ENCODE assay signal across 19 cellular contexts in the genomic region with DNA sequence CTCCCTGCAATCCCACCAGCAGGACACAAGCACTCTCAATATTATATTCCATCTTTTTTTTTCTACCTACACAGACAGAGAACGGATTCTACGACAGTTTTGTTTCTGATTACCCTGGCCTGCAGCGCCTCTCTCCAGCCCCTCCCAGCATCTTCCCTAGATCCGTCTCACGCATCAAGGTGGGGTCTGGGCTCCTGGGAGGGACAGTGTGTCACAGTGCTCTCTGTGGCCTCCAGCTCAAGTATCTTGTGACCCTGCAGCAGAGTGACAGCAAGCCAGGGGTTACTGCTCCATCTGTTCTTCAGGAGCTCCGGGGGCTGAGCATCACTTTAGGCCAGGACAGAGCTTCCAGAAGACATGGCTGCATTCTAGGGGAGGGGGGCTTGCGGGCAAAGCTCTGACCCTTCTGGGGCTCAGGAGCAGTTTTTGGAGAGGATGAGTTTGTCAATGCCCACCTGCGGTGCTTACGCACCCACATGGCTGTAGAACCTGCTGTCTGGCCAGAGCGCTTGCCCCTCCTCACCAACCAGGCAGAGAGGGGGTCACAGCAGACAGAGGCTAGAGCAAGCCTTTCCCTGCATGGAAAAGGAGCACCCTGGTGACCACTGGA. TPM values are rescaled to one million over a fixed set of nuclear protein-coding genes. Genes with fewer than 3 reads are reported as not detected.
A peak's percentile ranks its signal among the peaks of the same experiment; 100 is the strongest.
DNase-seq lines count a peak whose midpoint lies in the region; ATAC-seq and TF ChIP-seq lines count a peak whose summit lies in the region.
"Had no signal": no experiment of that assay in that cellular context is flagged by ENCODE, and none has a peak within 500 bp of the region (broad histone marks: within the 10 kb centered on the region; RNA-seq: fewer than 3 reads in every experiment).

No MANE protein-coding gene starts in this region.

- no peaks in the 10 kb centered on the region for H3K9me3 ChIP-seq in H9 (ENCODE audit: control insufficient read depth, low read depth, low read length)

- H3K79me2 ChIP-seq in H9 (ENCODE audit: insufficient read depth, low read length): no peaks in the 10 kb centered on the region

- H3K4ac ChIP-seq in H9 (ENCODE audit: low read depth, low read length): no peak overlapping the region

- no CpG with 5 or more reads among the region's 10 CpGs for WGBS in H9 (ENCODE audit: extremely low coverage, insufficient read length, low lambda C conversion rate)

- no peak overlapping the region for H2AFZ ChIP-seq in H9 (ENCODE audit: low read length)

- H3K23me2 ChIP-seq in H9 (ENCODE audit: insufficient read length, low read depth, low read length, poor library complexity, severe bottlenecking): no peaks in the 10 kb centered on the region

- H3K9me3 Mint-ChIP-seq in natural killer cell treated with Interleukin-12 subunit alpha and Interleukin-12 subunit beta and Interleukin-15 and Interleukin-18, amount 100 ng/mL, for 72 hours: no peaks in the 10 kb centered on the region
- H3K9me3 Mint-ChIP-seq in natural killer cell: no peaks in the 10 kb centered on the region
- H3K9me3 Mint-ChIP-seq in nephron progenitor cell: peaks cover 6% of the 10 kb centered on the region
- H3K9me3 Mint-ChIP-seq in H9: peaks cover 2 to 3% of the 10 kb centered on the region in 2 experiments; a peak in 2 of 5 replicates
- H3K9me3 Mint-ChIP-seq: CD8-positive, alpha-beta T cell; IgD-negative memory B cell had no signal

- DNase-seq in NCI-H82 (lab: John Stamatoyannopoulos, UW) (peak; percentile 13), NCI-H82 treated with DMSO at 0.1 percent for 48 hours (lab: John Stamatoyannopoulos, UW; ENCODE audit: unreplicated experiment) (no peak), natural killer cell (no peak), nephron progenitor cell (no peak), H4 (ENCODE audit: low spot score) (no peak), NCI-H2227 treated with DMSO at 0.1 percent for 48 hours (lab: John Stamatoyannopoulos, UW) (no peak), H9 (no peak)
- DNase-seq in natural killer cell treated with Interleukin-12 subunit alpha and Interleukin-12 subunit beta and Interleukin-15 and Interleukin-18, amount 100 ng/mL, for 72 hours (ENCODE audit: low spot score): no peak
- DNase-seq: CD8-positive, alpha-beta T cell; NCI-H1105 treated with DMSO at 0.1 percent for 48 hours; NCI-H187; NCI-H345; NCI-H526 had no signal

- H2BK120ac ChIP-seq in H9 (ENCODE audit: low read depth, low read length, poor library complexity, severe bottlenecking): no peak overlapping the region

- peak overlapping the region; percentile 10 for H3K4me3 Mint-ChIP-seq in natural killer cell treated with Interleukin-12 subunit alpha and Interleukin-12 subunit beta and Interleukin-15 and Interleukin-18, amount 100 ng/mL, for 72 hours
- H3K4me3 Mint-ChIP-seq in natural killer cell (no peak overlapping the region), nephron progenitor cell (no peak overlapping the region), H9 (no peak overlapping the region)
- H3K4me3 Mint-ChIP-seq: B cell; CD8-positive, alpha-beta T cell; IgD-negative memory B cell had no signal

- H3K27me3 ChIP-seq in H9 (ENCODE audit: insufficient read depth, low read length): no peaks in the 10 kb centered on the region

- ATAC-seq in natural killer cell treated with Interleukin-12 subunit alpha and Interleukin-12 subunit beta and Interleukin-15 and Interleukin-18, amount 100 ng/mL, for 72 hours: no peak
- ATAC-seq in natural killer cell: no peak
- ATAC-seq: CD8-positive, alpha-beta T cell; HCT116 had no signal

- TF ChIP-seq CTCF in natural killer cell (IDR thresholded peaks at IDR 0.05) (no peak), nephron progenitor cell (IDR thresholded peaks at IDR 0.05) (no peak), H9 (conservative IDR thresholded peaks at IDR 0.05) (no peak)

- peak overlapping the region in 1 of 2 donors; percentile 24 for H3K27ac Mint-ChIP-seq in natural killer cell treated with Interleukin-12 subunit alpha and Interleukin-12 subunit beta and Interleukin-15 and Interleukin-18, amount 100 ng/mL, for 72 hours
- H3K27ac Mint-ChIP-seq in natural killer cell: no peak overlapping the region
- H3K27ac Mint-ChIP-seq in nephron progenitor cell: peak overlapping the region; percentile 78
- H3K27ac Mint-ChIP-seq in H9: no peak overlapping the region
- H3K27ac Mint-ChIP-seq: B cell; CD8-positive, alpha-beta T cell; IgD-negative memory B cell had no signal

- no peak overlapping the region for H4K91ac ChIP-seq in H9 (ENCODE audit: insufficient read length, low read depth, low read length)

- H3K9ac ChIP-seq in H9 (ENCODE audit: extremely low read depth, insufficient read length, low read length): no peak overlapping the region

- intact Hi-C loops in natural killer cell (cut with micrococcal nuclease): no loop called here

- no peak overlapping the region for H4K8ac ChIP-seq in H9 (replicated peaks; ENCODE audit: insufficient read length, low read depth, low read length)

- no peak overlapping the region for H3K56ac ChIP-seq in H9 (ENCODE audit: insufficient read length, low read depth, low read length)

- H2BK5ac ChIP-seq in H9 (ENCODE audit: insufficient read length, low read length): no peak overlapping the region

- H4K20me1 ChIP-seq in H9 (ENCODE audit: control insufficient read depth, insufficient read depth, insufficient read length): no peaks in the 10 kb centered on the region

- no peak overlapping the region for H2BK20ac ChIP-seq in H9 (ENCODE audit: low read depth, low read length, poor library complexity, severe bottlenecking)

- H3K23ac ChIP-seq in H9 (ENCODE audit: insufficient read length, low read depth, low read length): no peak overlapping the region

- peaks cover 39% of the 10 kb centered on the region in 2 donors for H3K4me1 Mint-ChIP-seq in natural killer cell treated with Interleukin-12 subunit alpha and Interleukin-12 subunit beta and Interleukin-15 and Interleukin-18, amount 100 ng/mL, for 72 hours (ENCODE audit: low read depth in 2 of 2)
- H3K4me1 Mint-ChIP-seq in natural killer cell (peaks cover 41 to 44% of the 10 kb centered on the region in 2 donors), nephron progenitor cell (peaks cover 20% of the 10 kb centered on the region), H9 (no peaks in the 10 kb centered on the region)

- H3K4me2 ChIP-seq in H9 (ENCODE audit: insufficient read depth, insufficient read length, low read length): no peak overlapping the region

- H3K36me3 Mint-ChIP-seq in natural killer cell treated with Interleukin-12 subunit alpha and Interleukin-12 subunit beta and Interleukin-15 and Interleukin-18, amount 100 ng/mL, for 72 hours: no peaks in the 10 kb centered on the region
- H3K36me3 Mint-ChIP-seq in natural killer cell (no peaks in the 10 kb centered on the region), nephron progenitor cell (ENCODE audit: low read depth) (no peaks in the 10 kb centered on the region), H9 (ENCODE audit: insufficient read depth in 1 of 3, low read depth in 3 of 3) (no peaks in the 10 kb centered on the region)
- H3K36me3 Mint-ChIP-seq: CD8-positive, alpha-beta T cell had no signal

- H3K79me1 ChIP-seq in H9 (ENCODE audit: insufficient read depth, low read depth, low read length, poor library complexity, severe bottlenecking): no peaks in the 10 kb centered on the region

- no peaks in the 10 kb centered on the region for H3K4me1 ChIP-seq in H9 (ENCODE audit: insufficient read depth, low read length)

- H3K27me3 Mint-ChIP-seq in natural killer cell treated with Interleukin-12 subunit alpha and Interleukin-12 subunit beta and Interleukin-15 and Interleukin-18, amount 100 ng/mL, for 72 hours: no peaks in the 10 kb centered on the region
- H3K27me3 Mint-ChIP-seq in natural killer cell (ENCODE audit: low read depth in 2 of 2): no peaks in the 10 kb centered on the region
- H3K27me3 Mint-ChIP-seq in nephron progenitor cell (ENCODE audit: low read depth, poor library complexity): peaks cover 43% of the 10 kb centered on the region
- H3K27me3 Mint-ChIP-seq in H9 (ENCODE audit: low read depth): peaks cover 18% of the 10 kb centered on the region

- H3K27ac ChIP-seq in H9 (ENCODE audit: insufficient read length, low read depth, low read length): no peak overlapping the region
- H3K27ac ChIP-seq: 22Rv1, HL-60 had no signal

- no peak overlapping the region for H4K5ac ChIP-seq in H9 (ENCODE audit: insufficient read length, low read depth, low read length)

- H3K18ac ChIP-seq in H9 (ENCODE audit: insufficient read length, low read depth, low read length): no peak overlapping the region

- H3T11ph ChIP-seq in H9 (ENCODE audit: low read length): no peak overlapping the region

- no peak overlapping the region for H2AK5ac ChIP-seq in H9 (ENCODE audit: insufficient read length, low read length)

- H2BK15ac ChIP-seq in H9 (ENCODE audit: low read depth, low read length): no peak overlapping the region

- H2BK12ac ChIP-seq in H9 (ENCODE audit: insufficient read length, low read depth, low read length): no peak overlapping the region

- H3K14ac ChIP-seq in H9 (ENCODE audit: insufficient read depth, low read length): no peak overlapping the region; the same call in 1 of the 2 replicates

RNA-seq across cellular contexts. Expression of a gene that starts 22.6 kb away (rescaled TPM):
- 100 to 1,000 TPM; 465 to 518 TPM for total RNA-seq in natural killer cell treated with Interleukin-12 subunit alpha and Interleukin-12 subunit beta and Interleukin-15 and Interleukin-18, amount 100 ng/mL, for 72 hours
- total RNA-seq in natural killer cell (100 to 1,000 TPM; 371 to 470 (median 429) TPM), H9 (2021) (0.55 and 0.57 TPM in 2 replicates)
- total RNA-seq in H4 (2014; rRNA removed; shearing (Covaris generic)): not detected in 2 replicates
- total RNA-seq: LHCN-M2 had no signal

RNA-seq across cellular contexts. Expression of a gene that starts 43.7 kb away (rescaled TPM):
- total RNA-seq in natural killer cell treated with Interleukin-12 subunit alpha and Interleukin-12 subunit beta and Interleukin-15 and Interleukin-18, amount 100 ng/mL, for 72 hours: 10 to 100 TPM; 59.2 to 68.4 TPM
- 100 to 1,000 TPM in 1 of 3 donors, 10 to 100 TPM in 2; 66.2 to 104 (median 97.5) TPM for total RNA-seq in natural killer cell
- total RNA-seq in H4 (2014; rRNA removed; shearing (Covaris generic)): 61.5 and 78.6 TPM in 2 replicates
- 30.4 and 30.5 TPM in 2 replicates for total RNA-seq in H9 (2021)

Comparison
In these comparisons a context has a peak if more than half of its experiments do, and no peak if none do; other contexts are left out.
1. RNA of a gene that starts 22.6 kb away (total RNA-seq): 465 to 518 TPM in natural killer cell treated with Interleukin-12 subunit alpha and Interleukin-12 subunit beta and Interleukin-15 and Interleukin-18, amount 100 ng/mL, for 72 hours and 371 to 470 TPM in natural killer cell; 0.55 to 0.57 TPM in H9 and not detected in H4; every median in the first group is over 100 times any median in the second.